In the genomic region with DNA sequence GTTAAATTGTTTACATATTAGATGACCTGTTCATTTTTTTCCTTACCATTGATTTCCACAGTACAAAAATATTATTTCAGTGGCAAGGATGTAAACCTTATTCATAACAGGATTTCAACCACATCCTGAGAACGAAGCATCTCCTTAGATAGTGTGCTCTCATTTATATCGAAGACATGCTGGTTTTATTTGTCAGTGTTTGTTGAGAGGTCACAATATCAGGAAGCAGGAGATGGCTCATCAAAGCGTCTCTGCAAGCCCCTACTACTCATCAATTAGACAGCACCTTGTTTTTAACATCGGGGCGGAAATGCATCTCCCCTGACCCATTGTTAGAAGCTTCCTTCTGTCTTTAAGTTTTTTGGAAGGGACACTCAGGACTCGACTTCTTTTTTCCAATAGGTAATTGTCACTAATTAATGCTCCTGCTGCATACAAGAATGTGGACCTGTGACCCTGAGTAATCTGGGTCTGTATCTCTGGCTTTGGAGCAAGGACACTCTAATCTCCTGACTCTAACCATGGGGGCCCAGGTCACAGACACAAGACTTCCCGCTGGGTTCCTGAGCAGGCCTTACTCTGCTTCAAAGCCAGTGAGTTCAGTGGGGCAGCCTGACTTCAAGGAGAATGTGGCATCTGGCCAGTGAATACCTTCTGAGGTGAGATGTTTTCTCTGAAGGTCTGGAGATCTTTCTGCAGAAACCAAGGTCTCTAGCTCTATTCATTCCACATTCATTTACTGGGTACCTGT, we compare ENCODE assay signal across 21 cellular contexts.
"Had no signal": no experiment of that assay in that cellular context is flagged by ENCODE, and none has a peak within 500 bp of the region (broad histone marks: within the 10 kb centered on the region; RNA-seq: fewer than 3 reads in every experiment).

No MANE protein-coding gene starts in this region.

- H3K4me1 ChIP-seq: esophagus squamous epithelium, right atrium auricular region, sigmoid colon, tibial nerve had no signal

- H3K4me3 Mint-ChIP-seq: naive B cell, nephron had no signal

- FAIRE-seq: kidney had no signal

- H3K27ac ChIP-seq: coronary artery, dorsolateral prefrontal cortex, esophagus squamous epithelium, gastroesophageal sphincter, right atrium auricular region, sigmoid colon, tibial nerve had no signal

- H3K36me3 Mint-ChIP-seq: naive B cell had no signal

- ATAC-seq: gastroesophageal sphincter; left cardiac atrium; left ventricle myocardium superior; stimulated activated naive CD8-positive, alpha-beta T cell treated with anti-CD3 and anti-CD28 coated beads, Interleukin-15, Interleukin-2, amounts not matched to agents 100 U/mL and 50 U/mL, for 24 hours had no signal

- H3K9me3 Mint-ChIP-seq: naive B cell, nephron had no signal

- H3K4me3 ChIP-seq: coronary artery, dorsolateral prefrontal cortex, esophagus squamous epithelium, gastroesophageal sphincter, lung, right atrium auricular region, sigmoid colon, skin epidermis, tibial nerve had no signal

- H3K9me3 ChIP-seq: esophagus squamous epithelium, gastroesophageal sphincter, right atrium auricular region, sigmoid colon, tibial nerve had no signal

- H3K27me3 ChIP-seq: esophagus squamous epithelium, gastroesophageal sphincter, right atrium auricular region, sigmoid colon had no signal

- H3K4me1 Mint-ChIP-seq: naive B cell, nephron had no signal

- DNase-seq: central memory CD4-positive, alpha-beta T cell; dorsolateral prefrontal cortex; effector memory CD4-positive, alpha-beta T cell; esophagus squamous epithelium; foreskin fibroblast; kidney; left cardiac atrium; left ventricle myocardium superior; mesenchymal stem cell; naive B cell; posterior cingulate gyrus; sigmoid colon; stimulated activated CD4-positive, alpha-beta T cell treated with anti-CD3 and anti-CD28 coated beads, Interleukin-12 subunit alpha, Interleukin-12 subunit beta, amount 100 ng/mL, for 4 hours; stimulated activated naive CD8-positive, alpha-beta T cell treated with anti-CD3 and anti-CD28 coated beads, Interleukin-15, Interleukin-2, amounts not matched to agents 100 U/mL and 50 U/mL, for 24 hours had no signal

- H3K36me3 ChIP-seq: esophagus squamous epithelium, gastroesophageal sphincter, right atrium auricular region, sigmoid colon, tibial nerve had no signal

- H3K27ac Mint-ChIP-seq: nephron had no signal
